ENCODE assay signal across 1 cellular context in the genomic region with DNA sequence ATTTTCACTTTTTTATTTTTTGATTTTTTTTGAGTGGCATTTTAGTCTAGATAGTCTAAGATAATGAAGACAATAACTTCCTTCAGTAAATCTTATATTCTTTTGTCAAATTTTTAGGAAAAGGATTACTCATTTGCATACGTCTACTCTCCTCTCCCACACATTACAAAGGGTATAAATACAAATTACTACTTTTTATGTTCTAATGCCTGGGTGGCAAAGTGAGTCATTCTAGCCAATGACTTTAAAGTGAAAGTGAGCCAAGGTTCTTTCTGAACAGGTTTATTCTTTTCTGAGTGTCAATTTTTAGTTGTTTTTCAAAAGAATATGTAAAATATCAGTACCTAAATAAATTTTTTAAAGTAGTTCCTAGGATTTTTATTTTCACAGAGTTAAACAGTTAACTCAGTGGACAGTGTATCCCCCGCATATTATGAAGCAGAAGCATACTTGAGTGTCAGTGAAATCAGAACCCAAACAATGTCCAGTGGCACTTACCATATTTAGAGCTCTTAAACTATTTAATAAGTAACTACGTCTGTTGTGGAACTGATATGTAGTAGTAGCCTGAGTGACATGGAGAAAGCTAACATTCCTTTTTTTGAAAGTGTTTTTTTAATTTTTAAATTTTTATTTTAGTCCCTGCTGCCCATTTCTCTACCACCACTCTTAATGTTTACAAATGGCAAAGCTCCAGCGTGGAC.
TF ChIP-seq lines count a peak whose summit lies in the region.

No MANE protein-coding gene starts in this region.

TF ChIP-seq in IMR-90, 13 proteins besides CTCF, POLR2A, EP300 and RAD21 (continued from another document):
- TF ChIP-seq MAZ (IDR thresholded peaks at IDR 0.05; ENCODE audit: borderline replicate concordance, low read depth, low read length): no peak
- no peak for TF ChIP-seq BHLHE40 (IDR thresholded peaks at IDR 0.05; ENCODE audit: low read depth, low read length)
- no peak for TF ChIP-seq CEBPB (IDR thresholded peaks at IDR 0.05; ENCODE audit: low read depth, low read length)
